In the genomic region with DNA sequence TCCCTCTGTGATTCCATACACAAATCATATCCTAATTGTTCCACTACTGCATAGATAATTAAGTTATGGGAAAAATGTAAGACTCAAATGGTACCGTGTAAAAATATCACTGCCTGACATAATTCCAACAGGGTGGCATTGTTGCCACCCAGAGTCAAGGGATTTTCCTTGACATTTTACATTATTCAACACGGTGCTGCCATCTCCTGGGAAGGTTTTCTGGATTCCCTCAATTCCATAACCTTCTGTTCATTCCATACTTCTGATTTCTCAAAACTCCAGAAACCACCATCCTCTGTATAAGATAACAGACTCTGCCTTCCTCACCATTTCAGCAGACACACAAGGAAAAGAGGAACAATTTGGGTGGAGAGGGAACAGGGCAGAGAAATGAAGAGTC, we compare ENCODE assay signal across 16 cellular contexts.
A peak's percentile ranks its signal among the peaks of the same experiment; 100 is the strongest.
DNase-seq lines count a peak whose midpoint lies in the region; ATAC-seq, FAIRE-seq and TF ChIP-seq lines count a peak whose summit lies in the region.
"Had no signal": no experiment of that assay in that cellular context is flagged by ENCODE, and none has a peak within 500 bp of the region (broad histone marks: within the 10 kb centered on the region; RNA-seq: fewer than 3 reads in every experiment).

No MANE protein-coding gene starts in this region.

- no peaks in the 10 kb centered on the region for H3K79me2 ChIP-seq in HepG2 (ENCODE audit: insufficient read depth, low read length)

- H3K36me3 Mint-ChIP-seq in WTC11: no peaks in the 10 kb centered on the region
- no peaks in the 10 kb centered on the region for H3K36me3 Mint-ChIP-seq in CD8-positive, alpha-beta T cell
- H3K36me3 Mint-ChIP-seq: activated CD8-positive, alpha-beta memory T cell treated with anti-CD3 and anti-CD28 coated beads, Interleukin-2, amount 10 ng/mL, durations not matched to agents 7 days and 5 days; activated naive CD4-positive, alpha-beta T cell treated with anti-CD3 and anti-CD28 coated beads, Interleukin-2, amount 10 ng/mL, durations not matched to agents 7 days and 5 days had no signal

- no TSS peak for BruUV-seq in HepG2 (replicated peaks; lab: Mats Ljungman, UMichigan)

- no peak overlapping the region for H3K4me3 Mint-ChIP-seq in WTC11
- H3K4me3 Mint-ChIP-seq in CD8-positive, alpha-beta T cell: no peak overlapping the region
- H3K4me3 Mint-ChIP-seq: activated CD8-positive, alpha-beta memory T cell treated with anti-CD3 and anti-CD28 coated beads, Interleukin-2, amount 10 ng/mL, durations not matched to agents 7 days and 5 days; activated naive CD4-positive, alpha-beta T cell treated with anti-CD3 and anti-CD28 coated beads, Interleukin-2, amount 10 ng/mL, durations not matched to agents 7 days and 5 days had no signal

- TF ChIP-seq RAD21 in liver (IDR thresholded peaks at IDR 0.05) (peak; percentile 11 to 25), HepG2 (CRISPR knock-in tag; IDR thresholded peaks at IDR 0.05) (no peak)

- H3K36me3 ChIP-seq in liver (ENCODE audit: control insufficient read depth in 4 of 4, insufficient read depth in 3 of 4, low read depth in 1 of 4, low read length in 3 of 4) (no peaks in the 10 kb centered on the region), HepG2 (replicated peaks in 1 of 2; ENCODE audit: control insufficient read depth in 1 of 2, insufficient read depth in 2 of 2, low read length in 2 of 2) (no peaks in the 10 kb centered on the region), psoas muscle (ENCODE audit: insufficient read depth in 1 of 2, low read depth in 1 of 2) (no peaks in the 10 kb centered on the region), ascending aorta (no peaks in the 10 kb centered on the region)
- no peaks in the 10 kb centered on the region for H3K36me3 ChIP-seq in CD8-positive, alpha-beta T cell (ENCODE audit: insufficient read depth, low read length)
- H3K36me3 ChIP-seq: prostate gland, tibial nerve had no signal

- no peak overlapping the region for H3K4me2 ChIP-seq in HepG2 (ENCODE audit: low read depth, low read length)

- peaks cover 10% of the 10 kb centered on the region for H3K4me1 Mint-ChIP-seq in WTC11
- no peaks in the 10 kb centered on the region for H3K4me1 Mint-ChIP-seq in CD8-positive, alpha-beta T cell (ENCODE audit: low read depth)
- H3K4me1 Mint-ChIP-seq: activated CD8-positive, alpha-beta memory T cell treated with anti-CD3 and anti-CD28 coated beads, Interleukin-2, amount 10 ng/mL, durations not matched to agents 7 days and 5 days; activated naive CD4-positive, alpha-beta T cell treated with anti-CD3 and anti-CD28 coated beads, Interleukin-2, amount 10 ng/mL, durations not matched to agents 7 days and 5 days had no signal

- no peak for ATAC-seq in HepG2
- peak; percentile 46 for ATAC-seq in WTC11
- no peak for ATAC-seq in CD8-positive, alpha-beta T cell
- no peak for ATAC-seq in psoas muscle
- ATAC-seq: activated CD8-positive, alpha-beta memory T cell treated with anti-CD3 and anti-CD28 coated beads, Interleukin-2, amount 10 ng/mL, durations not matched to agents 7 days and 5 days; esophagus mucosa; Right ventricle myocardium inferior had no signal

- no peaks in the 10 kb centered on the region for H3K9me3 Mint-ChIP-seq in WTC11
- no peaks in the 10 kb centered on the region for H3K9me3 Mint-ChIP-seq in CD8-positive, alpha-beta T cell
- H3K9me3 Mint-ChIP-seq: activated naive CD4-positive, alpha-beta T cell treated with anti-CD3 and anti-CD28 coated beads, Interleukin-2, amount 10 ng/mL, durations not matched to agents 7 days and 5 days had no signal

- no peaks in the 10 kb centered on the region for H4K20me1 ChIP-seq in HepG2 (ENCODE audit: insufficient read depth, low read length)

- H3K9me3 ChIP-seq in liver (ENCODE audit: control insufficient read depth in 4 of 4, low read length in 3 of 4) (no peaks in the 10 kb centered on the region), HepG2 (ENCODE audit: low read length) (no peaks in the 10 kb centered on the region), psoas muscle (no peaks in the 10 kb centered on the region), ascending aorta (no peaks in the 10 kb centered on the region)
- H3K9me3 ChIP-seq in CD8-positive, alpha-beta T cell (ENCODE audit: low read length): no peaks in the 10 kb centered on the region
- H3K9me3 ChIP-seq: prostate gland, tibial nerve had no signal

- intact Hi-C loops in HepG2 (cut with micrococcal nuclease; ENCODE audit: unreplicated experiment) (no loop called here), psoas muscle (cut with DNase I) (no loop called here), ascending aorta (cut with DNase I) (no loop called here)
- intact Hi-C loops in CD8-positive, alpha-beta T cell (cut with DNase I, micrococcal nuclease): no loop called here

- TF ChIP-seq POLR2A in HepG2 (IDR thresholded peaks at IDR 0.05; ENCODE audit: insufficient read depth in 1 of 2, low read depth in 2 of 2, low read length in 2 of 2): no peak

- POLR2A ChIA-PET in HepG2 (lab: Yijun Ruan, JAX): no interaction called here
- POLR2A ChIA-PET in WTC11 (lab: Charles Lee): interaction anchor here (0.6 kb wide), 1 partner anchor 108 kb away, joined by 3 read pairs; no protein-coding TSS in a partner anchor
- POLR2A ChIA-PET in CD8-positive, alpha-beta T cell (lab: Charles Lee): no interaction called here

- H3K9ac ChIP-seq in liver (ENCODE audit: low read depth in 1 of 2, low read length in 2 of 2) (no peak overlapping the region), HepG2 (ENCODE audit: insufficient read depth, low read depth, low read length) (no peak overlapping the region)

- H3K27me3 ChIP-seq in liver (ENCODE audit: control insufficient read depth in 4 of 4, insufficient read depth in 4 of 4, low read length in 3 of 4): no peaks in the 10 kb centered on the region
- H3K27me3 ChIP-seq in HepG2 (ENCODE audit: control insufficient read depth in 1 of 2, insufficient read depth in 2 of 2, low read length in 2 of 2): no peaks in the 10 kb centered on the region; a peak in 1 of 5 replicates
- no peaks in the 10 kb centered on the region for H3K27me3 ChIP-seq in CD8-positive, alpha-beta T cell (ENCODE audit: insufficient read depth, low read length)
- H3K27me3 ChIP-seq in psoas muscle (ENCODE audit: insufficient read depth in 3 of 3, low read length in 2 of 3): no peaks in the 10 kb centered on the region
- H3K27me3 ChIP-seq in ascending aorta: no peaks in the 10 kb centered on the region
- H3K27me3 ChIP-seq: tibial nerve had no signal

- no peaks in the 10 kb centered on the region for H3K4me1 ChIP-seq in liver (ENCODE audit: control insufficient read depth in 4 of 4, insufficient read depth in 4 of 4, low read length in 3 of 4)
- H3K4me1 ChIP-seq in HepG2 (ENCODE audit: insufficient read depth, low read length): no peaks in the 10 kb centered on the region
- no peaks in the 10 kb centered on the region for H3K4me1 ChIP-seq in CD8-positive, alpha-beta T cell (ENCODE audit: insufficient read depth, low read length)
- H3K4me1 ChIP-seq in psoas muscle: no peaks in the 10 kb centered on the region
- peaks cover 0 to 12% of the 10 kb centered on the region in 2 donors for H3K4me1 ChIP-seq in ascending aorta
- H3K4me1 ChIP-seq: prostate gland, tibial nerve had no signal

- no peak overlapping the region for H2AFZ ChIP-seq in HepG2 (ENCODE audit: low read length)

- H3K4me3 ChIP-seq in liver (ENCODE audit: low read depth in 1 of 3, low read length in 3 of 3): no peak overlapping the region
- H3K4me3 ChIP-seq in HepG2 (replicated peaks in 1 of 3; ENCODE audit: insufficient read depth in 1 of 3, low read depth in 2 of 3, low read length in 3 of 3): no peak overlapping the region
- H3K4me3 ChIP-seq in CD8-positive, alpha-beta T cell (ENCODE audit: low read depth, low read length): no peak overlapping the region
- no peak overlapping the region for H3K4me3 ChIP-seq in psoas muscle
- H3K4me3 ChIP-seq in ascending aorta: no peak overlapping the region
- H3K4me3 ChIP-seq: prostate gland, tibial nerve had no signal

- H3K27ac Mint-ChIP-seq in WTC11: no peak overlapping the region
- no peak overlapping the region for H3K27ac Mint-ChIP-seq in CD8-positive, alpha-beta T cell
- H3K27ac Mint-ChIP-seq: activated CD8-positive, alpha-beta memory T cell treated with anti-CD3 and anti-CD28 coated beads, Interleukin-2, amount 10 ng/mL, durations not matched to agents 7 days and 5 days; activated naive CD4-positive, alpha-beta T cell treated with anti-CD3 and anti-CD28 coated beads, Interleukin-2, amount 10 ng/mL, durations not matched to agents 7 days and 5 days had no signal

- in situ Hi-C loops in HepG2 (cut with HindIII; ENCODE audit: extremely low pct_ligation_motif_present, low pct_unique_long_range_greater_than_20kb) (no loop called here), GM13977 (cut with MboI; ENCODE audit: low pct_unique_long_range_greater_than_20kb, low sequenced_read_pairs, unreplicated experiment) (no loop called here)

- H3K27ac ChIP-seq in liver (ENCODE audit: low read depth in 1 of 2, low read length in 2 of 2) (no peak overlapping the region), HepG2 (ENCODE audit: extremely low read length, insufficient read depth, low read length) (no peak overlapping the region), psoas muscle (no peak overlapping the region), ascending aorta (no peak overlapping the region)
- H3K27ac ChIP-seq in CD8-positive, alpha-beta T cell (ENCODE audit: low read depth, low read length): no peak overlapping the region
- H3K27ac ChIP-seq: prostate gland, tibial nerve had no signal

- DNase-seq in HepG2 (ENCODE audit: low spot score): no peak
- no peak for DNase-seq in WTC11 (ENCODE audit: low spot score)
- peak; percentile 3 for DNase-seq in iris pigment epithelial cell (ENCODE audit: low read depth)
- DNase-seq in CD8-positive, alpha-beta T cell: no peak
- DNase-seq in psoas muscle: no peak
- DNase-seq in GM13977 (ENCODE audit: low spot score): no peak
- DNase-seq in ascending aorta (ENCODE audit: low spot score in 2 of 2): no peak
- DNase-seq: activated CD8-positive, alpha-beta memory T cell treated with anti-CD3 and anti-CD28 coated beads, Interleukin-2, amount 10 ng/mL, durations not matched to agents 7 days and 5 days; activated naive CD4-positive, alpha-beta T cell treated with anti-CD3 and anti-CD28 coated beads, Interleukin-2, amount 10 ng/mL, durations not matched to agents 7 days and 5 days; DMS79 treated with DMSO at 0.1 percent for 48 hours; NCI-H2081 had no signal

- WGBS in liver: 44% methylated on average over 2 of the region's 2 CpGs
- WGBS in HepG2 (ENCODE audit: low lambda C conversion rate): 5% methylated on average over 2 of the region's 2 CpGs
- WGBS in psoas muscle, 3 donors: 22 to 27% (median 27%) methylated on average over 2 of the region's 2 CpGs

- TF ChIP-seq EP300 in HepG2 (IDR thresholded peaks at IDR 0.05; ENCODE audit: low read depth in 2 of 2, low read length in 2 of 2) (no peak), HepG2 (CRISPR knock-in tag; IDR thresholded peaks at IDR 0.05; ENCODE audit: borderline replicate concordance) (no peak)

- CTCF ChIA-PET in HepG2 (lab: Yijun Ruan, JAX; ENCODE audit: low intra/inter-chr PET ratio, low total read pairs) (no interaction called here), WTC11 (lab: Charles Lee) (no interaction called here)
- CTCF ChIA-PET in CD8-positive, alpha-beta T cell (lab: Charles Lee): no interaction called here

- no peak for FAIRE-seq in HepG2 (lab: Jason Lieb, UNC)

- no peaks in the 10 kb centered on the region for H3K27me3 Mint-ChIP-seq in WTC11 (ENCODE audit: low read depth)
- no peaks in the 10 kb centered on the region for H3K27me3 Mint-ChIP-seq in CD8-positive, alpha-beta T cell (ENCODE audit: low read depth)
- H3K27me3 Mint-ChIP-seq: activated CD8-positive, alpha-beta memory T cell treated with anti-CD3 and anti-CD28 coated beads, Interleukin-2, amount 10 ng/mL, durations not matched to agents 7 days and 5 days; activated naive CD4-positive, alpha-beta T cell treated with anti-CD3 and anti-CD28 coated beads, Interleukin-2, amount 10 ng/mL, durations not matched to agents 7 days and 5 days had no signal

- TF ChIP-seq CTCF in liver (IDR thresholded peaks at IDR 0.05; ENCODE audit: low read depth, low read length, missing input control) (no peak), HepG2 (CRISPR knock-in tag; IDR thresholded peaks at IDR 0.05) (no peak), WTC11 (IDR thresholded peaks at IDR 0.05) (no peak), psoas muscle (IDR thresholded peaks at IDR 0.05) (no peak), GM13977 (IDR thresholded peaks at IDR 0.05; ENCODE audit: extremely low read depth, insufficient read depth, missing control alignments) (no peak), ascending aorta (IDR thresholded peaks at IDR 0.05) (no peak)
- no peak for TF ChIP-seq CTCF in CD8-positive, alpha-beta T cell (IDR thresholded peaks at IDR 0.05)
